33 cellular contexts compared by ENCODE assay signal in genomic region chr19:58040751-58041525, GRCh38. TPM values are rescaled to one million over a fixed set of nuclear protein-coding genes. Genes with fewer than 3 reads are reported as not detected.
"Had no signal": no experiment of that assay in that cellular context is flagged by ENCODE, and none has a peak within 500 bp of the region (broad histone marks: within the 10 kb centered on the region; RNA-seq: fewer than 3 reads in every experiment).

No MANE protein-coding gene starts in this region.

- H3K36me3 Mint-ChIP-seq: stimulated activated effector memory CD8-positive, alpha-beta T cell treated with anti-CD3 and anti-CD28 coated beads, Interleukin-12 subunit alpha, Interleukin-12 subunit beta, amount 100 ng/mL, for 72 hours had no signal

- H3K4me3 Mint-ChIP-seq: immature natural killer cell; mesothelial cell of epicardium; naive B cell; natural killer cell; nephron progenitor cell; stimulated activated effector memory CD8-positive, alpha-beta T cell treated with anti-CD3 and anti-CD28 coated beads, Interleukin-12 subunit alpha, Interleukin-12 subunit beta, amount 100 ng/mL, for 72 hours; stimulated activated naive CD8-positive, alpha-beta T cell treated with anti-CD3 and anti-CD28 coated beads, Interleukin-15, Interleukin-2, amounts not matched to agents 100 ng/mL and 50 ng/mL, for 24 hours had no signal

- H3K4me1 Mint-ChIP-seq: immature natural killer cell; naive B cell; natural killer cell; stimulated activated effector memory CD8-positive, alpha-beta T cell treated with anti-CD3 and anti-CD28 coated beads, Interleukin-12 subunit alpha, Interleukin-12 subunit beta, amount 100 ng/mL, for 72 hours had no signal

- H3K27me3 ChIP-seq: right atrium auricular region, testis, thyroid gland, transverse colon, upper lobe of left lung, vagina had no signal

- FAIRE-seq: islet of Langerhans, kidney, small intestine had no signal

- DNase-seq: head of caudate nucleus; hippocampal formation; immature natural killer cell; kidney; left ventricle myocardium inferior; mesendoderm; naive B cell; natural killer cell; nephron progenitor cell; nucleus accumbens; small intestine; spleen; stimulated activated CD4-positive, alpha-beta T cell treated with anti-CD3 and anti-CD28 coated beads, Interleukin-4, amount 100 ng/mL, for 24 hours; stimulated activated naive CD4-positive, alpha-beta T cell; substantia nigra; testis; thyroid gland; transverse colon had no signal

- H3K4me1 ChIP-seq: left ventricle myocardium inferior, right atrium auricular region, spleen, testis, transverse colon, upper lobe of left lung, vagina had no signal

- H3K27ac Mint-ChIP-seq: immature natural killer cell; mesothelial cell of epicardium; natural killer cell; nephron progenitor cell; progenitor cell of endocrine pancreas; stimulated activated effector memory CD8-positive, alpha-beta T cell treated with anti-CD3 and anti-CD28 coated beads, Interleukin-12 subunit alpha, Interleukin-12 subunit beta, amount 100 ng/mL, for 72 hours; stimulated activated naive CD8-positive, alpha-beta T cell treated with anti-CD3 and anti-CD28 coated beads, Interleukin-15, Interleukin-2, amounts not matched to agents 100 ng/mL and 50 ng/mL, for 24 hours had no signal

- H3K27ac ChIP-seq: left ventricle myocardium inferior, right atrium auricular region, spleen, testis, thyroid gland, transverse colon, upper lobe of left lung, vagina had no signal

- H3K4me3 ChIP-seq: left ventricle myocardium inferior, lung, right atrium auricular region, spleen, testis, thyroid gland, transverse colon, upper lobe of left lung, vagina had no signal

- ATAC-seq: natural killer cell; sciatic nerve; stimulated activated effector memory CD8-positive, alpha-beta T cell treated with anti-CD3 and anti-CD28 coated beads, Interleukin-12 subunit alpha, Interleukin-12 subunit beta, amount 100 ng/mL, for 72 hours had no signal

- H3K9me3 ChIP-seq: testis, thyroid gland had no signal

- H3K36me3 ChIP-seq: left ventricle myocardium inferior, right atrium auricular region, spleen, thyroid gland, transverse colon, upper lobe of left lung, vagina had no signal

RNA-seq across cellular contexts. Expression of gene ZSCAN1, which starts 7.1 kb away (rescaled TPM):
- total RNA-seq: left ventricle myocardium inferior, mononuclear cell, natural killer cell, osteocyte, pulmonary artery endothelial cell, renal cortical epithelial cell, right atrium auricular region, spleen, transverse colon, urinary bladder, vagina had no signal
